8 cellular contexts compared by ENCODE assay signal in genomic region chr9:2016411-2017208, GRCh38. TPM values are rescaled to one million over a fixed set of nuclear protein-coding genes. Genes with fewer than 3 reads are reported as not detected.
A peak's percentile ranks its signal among the peaks of the same experiment; 100 is the strongest.
DNase-seq lines count a peak whose midpoint lies in the region; ATAC-seq, FAIRE-seq and TF ChIP-seq lines count a peak whose summit lies in the region.

No MANE protein-coding gene starts in this region.

- CTCF ChIA-PET in SK-N-SH (lab: Yijun Ruan, JAX): interaction anchor here (1.1 to 1.2 kb wide), 2 partner anchors 17 to 82 kb away, joined by 3 read pairs; no protein-coding TSS in a partner anchor

- H3K4me2 ChIP-seq in DND-41 (ENCODE audit: insufficient read depth, low read length) (peak overlapping the region; percentile 78), SK-N-SH (peak overlapping the region; percentile 93)

- TF ChIP-seq RAD21 in SK-N-SH (IDR thresholded peaks at IDR 0.05; ENCODE audit: low read length): no peak

- peak; percentile 59 for DNase-seq in DND-41
- DNase-seq in SK-N-SH: peak; percentile 85
- DNase-seq in activated naive CD8-positive, alpha-beta T cell treated with anti-CD3 and anti-CD28 coated beads for 36 hours: peak; percentile 53
- peak; percentile 64 to 81 for DNase-seq in cardiac muscle cell (ENCODE audit: low read depth in 1 of 2, low spot score in 1 of 2)
- peak; percentile 72 to 89 (median 82) for DNase-seq in pancreas
- peak; percentile 85 to 91 for DNase-seq in thyroid gland

- TF ChIP-seq EP300 in SK-N-SH (IDR thresholded peaks at IDR 0.05; ENCODE audit: borderline replicate concordance in 1 of 2, low read depth in 1 of 2, low read length in 1 of 2): no peak

- FAIRE-seq in pancreas (lab: Jason Lieb, UNC): no peak

- ATAC-seq in DND-41 (ENCODE audit: insufficient read depth, low read depth) (peak; percentile 9; the same call in 2 of the 3 replicates), pancreas (peak; percentile 43 to 59 (median 54)), GM18517 (IDR thresholded peaks at IDR 0.05; ENCODE audit: unreplicated experiment) (no peak)

- no peaks in the 10 kb centered on the region for H3K27me3 Mint-ChIP-seq in activated naive CD8-positive, alpha-beta T cell treated with anti-CD3 and anti-CD28 coated beads for 36 hours

- H3K9me2 ChIP-seq in SK-N-SH: no peaks in the 10 kb centered on the region

- no peaks in the 10 kb centered on the region for H3K9me3 Mint-ChIP-seq in activated naive CD8-positive, alpha-beta T cell treated with anti-CD3 and anti-CD28 coated beads for 36 hours

- H3K27me3 ChIP-seq in DND-41 (ENCODE audit: insufficient read depth, low read length, poor library complexity) (no peaks in the 10 kb centered on the region), HUES64 (ENCODE audit: insufficient read depth, low read length) (peaks cover 96% of the 10 kb centered on the region), SK-N-SH (ENCODE audit: insufficient read depth) (no peaks in the 10 kb centered on the region; the same call in 1 of the 2 replicates), cardiac muscle cell (peaks cover 57% of the 10 kb centered on the region), pancreas (no peaks in the 10 kb centered on the region), thyroid gland (no peaks in the 10 kb centered on the region)

- H2AFZ ChIP-seq in DND-41 (ENCODE audit: low read depth, low read length): peak overlapping the region; percentile 91
- peak overlapping the region; percentile 99 for H2AFZ ChIP-seq in SK-N-SH (ENCODE audit: low read depth)

- peak overlapping the region; percentile 80 for H3K9ac ChIP-seq in DND-41 (ENCODE audit: low read depth, low read length)
- no peak overlapping the region for H3K9ac ChIP-seq in HUES64 (ENCODE audit: low read depth, low read length)
- H3K9ac ChIP-seq in SK-N-SH: peak overlapping the region; percentile 59

- H3K4me1 ChIP-seq in DND-41 (ENCODE audit: insufficient read depth, low read length) (peaks cover 45% of the 10 kb centered on the region), HUES64 (ENCODE audit: insufficient read depth, low read length) (peaks cover 25% of the 10 kb centered on the region), SK-N-SH (ENCODE audit: control insufficient read depth in 1 of 2, insufficient read depth in 2 of 2, low read depth in 1 of 2, low read length in 1 of 2) (peaks cover 5 to 9% of the 10 kb centered on the region in 2 experiments; a peak in 3 of 4 replicates), cardiac muscle cell (ENCODE audit: low read depth) (peaks cover 8% of the 10 kb centered on the region), pancreas (peaks cover 14 to 37% (median 17%) of the 10 kb centered on the region in 3 donors), thyroid gland (peaks cover 23 to 32% of the 10 kb centered on the region in 2 donors)

- H3K4me3 ChIP-seq in DND-41 (ENCODE audit: low read depth in 1 of 2, low read length in 2 of 2) (peak overlapping the region; percentile 89 to 98), HUES64 (ENCODE audit: low read length) (peak overlapping the region; percentile 79), SK-N-SH (ENCODE audit: low read depth in 2 of 2, low read length in 1 of 2) (peak overlapping the region; percentile 90 to 97), cardiac muscle cell (peak overlapping the region; percentile 67), pancreas (peak overlapping the region; percentile 73 to 79 (median 74)), thyroid gland (replicated peaks in 1 of 3) (peak overlapping the region; percentile 73 to 93 (median 73))

- peak overlapping the region; percentile 89 for H3K27ac ChIP-seq in DND-41 (ENCODE audit: low read length)
- H3K27ac ChIP-seq in HUES64 (ENCODE audit: low read depth, low read length): no peak overlapping the region
- peak overlapping the region; percentile 76 to 78 for H3K27ac ChIP-seq in SK-N-SH (ENCODE audit: low read depth in 2 of 2, low read length in 1 of 2)
- H3K27ac ChIP-seq in cardiac muscle cell: no peak overlapping the region
- peak overlapping the region; percentile 91 to 98 (median 94) for H3K27ac ChIP-seq in pancreas
- H3K27ac ChIP-seq in thyroid gland: peak overlapping the region; percentile 96 to 99 (median 99)

- peaks cover 48% of the 10 kb centered on the region for H3K4me1 Mint-ChIP-seq in activated naive CD8-positive, alpha-beta T cell treated with anti-CD3 and anti-CD28 coated beads for 36 hours

- no peaks in the 10 kb centered on the region; the same call in 1 of the 2 replicates for H3K36me3 ChIP-seq in DND-41 (ENCODE audit: insufficient read depth, low read length)
- no peaks in the 10 kb centered on the region for H3K36me3 ChIP-seq in HUES64 (ENCODE audit: insufficient read depth, low read length)
- H3K36me3 ChIP-seq in SK-N-SH (replicated peaks in 1 of 2; ENCODE audit: control insufficient read depth in 1 of 2, insufficient read depth in 2 of 2, low read length in 1 of 2): no peaks in the 10 kb centered on the region
- no peaks in the 10 kb centered on the region for H3K36me3 ChIP-seq in cardiac muscle cell
- H3K36me3 ChIP-seq in pancreas: no peaks in the 10 kb centered on the region
- H3K36me3 ChIP-seq in thyroid gland: no peaks in the 10 kb centered on the region

- TF ChIP-seq POLR2A in thyroid gland (IDR thresholded peaks at IDR 0.05): peak in 1 of 2 donors; percentile 78

- H3F3A ChIP-seq in SK-N-SH (replicated peaks; ENCODE audit: insufficient read depth): peaks cover 14% of the 10 kb centered on the region

- POLR2A ChIA-PET in SK-N-SH (lab: Yijun Ruan, JAX): no interaction called here

- peak overlapping the region; percentile 94 for H3K27ac Mint-ChIP-seq in activated naive CD8-positive, alpha-beta T cell treated with anti-CD3 and anti-CD28 coated beads for 36 hours

- H3K79me2 ChIP-seq in DND-41 (ENCODE audit: insufficient read depth, low read length): peaks cover 55% of the 10 kb centered on the region
- H3K79me2 ChIP-seq in SK-N-SH (ENCODE audit: insufficient read depth): peaks cover 37% of the 10 kb centered on the region

- no peaks in the 10 kb centered on the region for H3K9me3 ChIP-seq in DND-41 (ENCODE audit: insufficient read depth, low read length, severe bottlenecking)
- no peaks in the 10 kb centered on the region for H3K9me3 ChIP-seq in HUES64 (ENCODE audit: insufficient read depth, low read depth, low read length)
- no peaks in the 10 kb centered on the region for H3K9me3 ChIP-seq in SK-N-SH
- H3K9me3 ChIP-seq in cardiac muscle cell (ENCODE audit: low read depth): no peaks in the 10 kb centered on the region
- no peaks in the 10 kb centered on the region for H3K9me3 ChIP-seq in pancreas
- no peaks in the 10 kb centered on the region for H3K9me3 ChIP-seq in thyroid gland

- H4K20me1 ChIP-seq in DND-41 (ENCODE audit: insufficient read depth, low read length) (peaks cover 21% of the 10 kb centered on the region; the same call in 1 of the 2 replicates), SK-N-SH (ENCODE audit: insufficient read depth) (peaks cover 3% of the 10 kb centered on the region; the same call in 1 of the 2 replicates)

- H3K36me3 Mint-ChIP-seq in activated naive CD8-positive, alpha-beta T cell treated with anti-CD3 and anti-CD28 coated beads for 36 hours: no peaks in the 10 kb centered on the region

- WGBS in HUES64: under 1% methylated on average over 76 of the region's 81 CpGs
- WGBS in SK-N-SH (ENCODE audit: low lambda C conversion rate): 0% methylated on average over 37 of the region's 81 CpGs
- WGBS in pancreas, 2 donors: 0% methylated on average over 74 to 81 of the region's 81 CpGs
- WGBS in thyroid gland, 2 donors: 0 to 1% methylated on average over 41 to 44 of the region's 81 CpGs

- H3K4me3 Mint-ChIP-seq in activated naive CD8-positive, alpha-beta T cell treated with anti-CD3 and anti-CD28 coated beads for 36 hours: peak overlapping the region; percentile 98

- intact Hi-C loops in pancreas (cut with DNase I) (no loop called here), thyroid gland (cut with DNase I) (loop anchor here (5.0 kb wide), 1 partner anchor 36 kb away; no protein-coding TSS in a partner anchor)

- TF ChIP-seq CTCF in DND-41 (IDR thresholded peaks at IDR 0.05; ENCODE audit: borderline replicate concordance, extremely low read depth, low read length, poor library complexity, severe bottlenecking) (peak; percentile 4), SK-N-SH (IDR thresholded peaks at IDR 0.05) (no peak), cardiac muscle cell (IDR thresholded peaks at IDR 0.05; ENCODE audit: low read depth, low read length) (no peak), pancreas (IDR thresholded peaks at IDR 0.05) (no peak), thyroid gland (IDR thresholded peaks at IDR 0.05) (peak in 2 of 6 experiments; percentile 9 to 18)

TF ChIP-seq in SK-N-SH, 30 proteins besides CTCF, POLR2A, EP300 and RAD21 (continues in another document):
- TF ChIP-seq SMC3 (IDR thresholded peaks at IDR 0.05; ENCODE audit: low read depth, low read length) (no peak), NFIC (IDR thresholded peaks at IDR 0.05; ENCODE audit: borderline replicate concordance) (0 out of 2 replicates have a peak, but pooled peaks have one; percentile 3), IRF3 (IDR thresholded peaks at IDR 0.05; ENCODE audit: low read depth, low read length) (no peak), RCOR1 (IDR thresholded peaks at IDR 0.05; ENCODE audit: low read length) (no peak), FOSL2 (IDR thresholded peaks at IDR 0.05; ENCODE audit: borderline replicate concordance, low read depth) (no peak), ELF1 (IDR thresholded peaks at IDR 0.05) (no peak), TEAD4 (IDR thresholded peaks at IDR 0.05; ENCODE audit: borderline replicate concordance, insufficient read depth) (no peak), GABPA (IDR thresholded peaks at IDR 0.05; ENCODE audit: low read depth) (no peak), TCF12 (IDR thresholded peaks at IDR 0.05) (no peak), RFX5 (IDR thresholded peaks at IDR 0.05; ENCODE audit: low read length) (no peak)

RNA-seq across cellular contexts. Expression of gene SMARCA2, which starts 1.5 kb away (rescaled TPM):
- polyA plus RNA-seq in HUES64 (2013, experiment 1 of 2): 7.6 TPM
- 6.1 TPM for polyA plus RNA-seq in HUES64 (2013, experiment 2 of 2)
- polyA plus RNA-seq in SK-N-SH (2012; rRNA removed): 17.4 and 18.4 TPM in 2 replicates
- 21.8 and 23.8 TPM in 2 replicates for polyA plus RNA-seq in SK-N-SH (2012; cell fraction: cytosol; rRNA removed)
- polyA plus RNA-seq in SK-N-SH (2012; cell fraction: nucleus; rRNA removed): 22.4 and 24.9 TPM in 2 replicates
- total RNA-seq in activated naive CD8-positive, alpha-beta T cell treated with anti-CD3 and anti-CD28 coated beads for 36 hours: 10 to 100 TPM; 90.0 to 91.5 TPM
- 31.3 and 43.0 TPM in 2 replicates for total RNA-seq in cardiac muscle cell
- polyA plus RNA-seq in cardiac muscle cell: 18.5 and 19.9 TPM in 2 replicates
- 10 to 100 TPM; 55.3 to 91.4 (median 70.3) TPM for total RNA-seq in pancreas
- 10 to 100 TPM; 21.7 to 55.2 TPM for polyA plus RNA-seq in pancreas
- total RNA-seq in thyroid gland: 100 to 1,000 TPM; 148 to 217 (median 196) TPM

Comparison
In these comparisons a context has a peak if more than half of its experiments do, and no peak if none do; other contexts are left out.
1. H3K27ac ChIP-seq: peak in DND-41 (single experiment), SK-N-SH (2 of 2), pancreas (4 of 4) and thyroid gland (3 of 3); none in HUES64 (single experiment) and cardiac muscle cell (single experiment).
2. Peak in every context shown above with its lines, with median percentiles within 50 percentile points of each other: DNase-seq and H3K4me3 ChIP-seq.